ENCODE assay signal across 8 cellular contexts in genomic region chr11:117443269-117444186, GRCh38.
DNase-seq lines count a peak whose midpoint lies in the region; ATAC-seq, FAIRE-seq and TF ChIP-seq lines count a peak whose summit lies in the region.

No MANE protein-coding gene starts in this region.

- no peak overlapping the region for H3K4me3 ChIP-seq in astrocyte of the cerebellum (ENCODE audit: low read depth, low read length)
- H3K4me3 ChIP-seq in kidney (ENCODE audit: low read length in 2 of 2), result no peak overlapping the region
- H3K4me3 ChIP-seq in tibial artery, result no peak overlapping the region

- H3K4me1 Mint-ChIP-seq in activated CD8-positive, alpha-beta T cell treated with anti-CD3 and anti-CD28 coated beads for 36 hours (ENCODE audit: low read depth), result no peaks in the 10 kb centered on the region
- no peaks in the 10 kb centered on the region for H3K4me1 Mint-ChIP-seq in activated CD8-positive, alpha-beta T cell treated with anti-CD3 and anti-CD28 coated beads, Interleukin-2, amount 10 ng/mL, durations not matched to agents 7 days and 5 days (ENCODE audit: low read depth)

- no peaks in the 10 kb centered on the region for H3K9me3 ChIP-seq in kidney (ENCODE audit: control insufficient read depth in 1 of 2, low read length in 2 of 2)
- H3K9me3 ChIP-seq in tibial artery, result no peaks in the 10 kb centered on the region

- in situ Hi-C loops in astrocyte of the cerebellum (cut with HindIII; ENCODE audit: low sequenced_read_pairs), result loop anchor here (5.0 kb wide), 1 partner anchor 139 kb away; no protein-coding TSS in a partner anchor

- H3K4me1 ChIP-seq in kidney (ENCODE audit: control insufficient read depth in 1 of 2, insufficient read depth in 1 of 2, low read depth in 1 of 2, low read length in 2 of 2), result no peaks in the 10 kb centered on the region
- peaks cover 0 to 3% (median 0%) of the 10 kb centered on the region in 4 donors for H3K4me1 ChIP-seq in tibial artery

- no peak overlapping the region for H3K27ac ChIP-seq in kidney (ENCODE audit: low read depth in 2 of 2, low read length in 2 of 2)
- no peak overlapping the region for H3K27ac ChIP-seq in tibial artery

- DNase-seq in activated CD8-positive, alpha-beta T cell treated with anti-CD3 and anti-CD28 coated beads for 36 hours, result peak; percentile 25
- DNase-seq in activated CD8-positive, alpha-beta T cell treated with anti-CD3 and anti-CD28 coated beads, Interleukin-2, amount 10 ng/mL, durations not matched to agents 7 days and 5 days, result no peak
- DNase-seq in NCI-H146 (lab: John Stamatoyannopoulos, UW) (peak; percentile 57), astrocyte of the cerebellum (ENCODE audit: low read depth) (no peak), kidney (peak; percentile 81), tibial artery (peak; percentile 38 to 47)

- H3K27ac Mint-ChIP-seq in activated CD8-positive, alpha-beta T cell treated with anti-CD3 and anti-CD28 coated beads for 36 hours, result no peak overlapping the region
- H3K27ac Mint-ChIP-seq in activated CD8-positive, alpha-beta T cell treated with anti-CD3 and anti-CD28 coated beads, Interleukin-2, amount 10 ng/mL, durations not matched to agents 7 days and 5 days, result no peak overlapping the region

- no peaks in the 10 kb centered on the region for H3K36me3 Mint-ChIP-seq in activated CD8-positive, alpha-beta T cell treated with anti-CD3 and anti-CD28 coated beads for 36 hours (ENCODE audit: low read depth)
- no peaks in the 10 kb centered on the region for H3K36me3 Mint-ChIP-seq in activated CD8-positive, alpha-beta T cell treated with anti-CD3 and anti-CD28 coated beads, Interleukin-2, amount 10 ng/mL, durations not matched to agents 7 days and 5 days (ENCODE audit: low read depth)

- H3K27me3 ChIP-seq in tibial artery, result peaks cover 0 to 56% of the 10 kb centered on the region in 2 donors

- peak; percentile 42 for ATAC-seq in activated CD8-positive, alpha-beta T cell treated with anti-CD3 and anti-CD28 coated beads for 36 hours
- ATAC-seq in activated CD8-positive, alpha-beta T cell treated with anti-CD3 and anti-CD28 coated beads, Interleukin-2, amount 10 ng/mL, durations not matched to agents 7 days and 5 days, result no peak
- ATAC-seq in GM21737 (IDR thresholded peaks at IDR 0.05; ENCODE audit: unreplicated experiment), result no peak
- no peak for ATAC-seq in HG03196 (IDR thresholded peaks at IDR 0.05; ENCODE audit: unreplicated experiment)

- CTCF ChIA-PET in activated CD8-positive, alpha-beta T cell treated with anti-CD3 and anti-CD28 coated beads for 36 hours (lab: Charles Lee), result interaction anchor here (1.0 to 3.6 kb wide), 4 partner anchors 18 to 178 kb away, joined by 3 to 25 read pairs (median 4); no protein-coding TSS in a partner anchor
- CTCF ChIA-PET in activated CD8-positive, alpha-beta T cell treated with anti-CD3 and anti-CD28 coated beads, Interleukin-2, amount 10 ng/mL, durations not matched to agents 7 days and 5 days (lab: Charles Lee), result interaction anchor here (0.9 kb wide), 1 partner anchor 18 kb away, joined by 3 read pairs; no protein-coding TSS in a partner anchor

- peaks cover 0 to 5% of the 10 kb centered on the region in 2 donors for H3K36me3 ChIP-seq in kidney (ENCODE audit: control insufficient read depth in 1 of 2, insufficient read depth in 2 of 2, low read length in 2 of 2)
- no peaks in the 10 kb centered on the region for H3K36me3 ChIP-seq in tibial artery

- POLR2A ChIA-PET in activated CD8-positive, alpha-beta T cell treated with anti-CD3 and anti-CD28 coated beads for 36 hours (lab: Charles Lee), result no interaction called here
- POLR2A ChIA-PET in activated CD8-positive, alpha-beta T cell treated with anti-CD3 and anti-CD28 coated beads, Interleukin-2, amount 10 ng/mL, durations not matched to agents 7 days and 5 days (lab: Charles Lee), result interaction anchor here (0.6 kb wide), 1 partner anchor 660 kb away, joined by 4 read pairs; no protein-coding TSS in a partner anchor

- no peak overlapping the region for H3K9ac ChIP-seq in kidney (ENCODE audit: low read length in 2 of 2)

- H3K4me3 Mint-ChIP-seq in activated CD8-positive, alpha-beta T cell treated with anti-CD3 and anti-CD28 coated beads for 36 hours, result no peak overlapping the region
- H3K4me3 Mint-ChIP-seq in activated CD8-positive, alpha-beta T cell treated with anti-CD3 and anti-CD28 coated beads, Interleukin-2, amount 10 ng/mL, durations not matched to agents 7 days and 5 days, result no peak overlapping the region

- peaks cover 5% of the 10 kb centered on the region for H3K27me3 Mint-ChIP-seq in activated CD8-positive, alpha-beta T cell treated with anti-CD3 and anti-CD28 coated beads for 36 hours
- H3K27me3 Mint-ChIP-seq in activated CD8-positive, alpha-beta T cell treated with anti-CD3 and anti-CD28 coated beads, Interleukin-2, amount 10 ng/mL, durations not matched to agents 7 days and 5 days (ENCODE audit: low read depth), result peaks cover 14% of the 10 kb centered on the region

- intact Hi-C loops in activated CD8-positive, alpha-beta T cell treated with anti-CD3 and anti-CD28 coated beads for 36 hours (cut with micrococcal nuclease), result no loop called here
- intact Hi-C loops in kidney (cut with DNase I), result no loop called here
- intact Hi-C loops in tibial artery (cut with DNase I; ENCODE audit: low total_unique reads), result no loop called here

- peak; percentile 29 for TF ChIP-seq CTCF in activated CD8-positive, alpha-beta T cell treated with anti-CD3 and anti-CD28 coated beads for 36 hours (IDR thresholded peaks at IDR 0.05)
- TF ChIP-seq CTCF in astrocyte of the cerebellum (IDR thresholded peaks at IDR 0.05; ENCODE audit: low read depth, low read length, missing control alignments) (peak; percentile 58), kidney (IDR thresholded peaks at IDR 0.05; ENCODE audit: borderline replicate concordance, extremely low read depth, insufficient read depth) (peak; percentile 58), tibial artery (IDR thresholded peaks at IDR 0.05) (peak in 1 of 2 experiments; percentile 32)

- FAIRE-seq in kidney (lab: Jason Lieb, UNC), result no peak

- H3K9me3 Mint-ChIP-seq in activated CD8-positive, alpha-beta T cell treated with anti-CD3 and anti-CD28 coated beads for 36 hours, result no peaks in the 10 kb centered on the region
- H3K9me3 Mint-ChIP-seq in activated CD8-positive, alpha-beta T cell treated with anti-CD3 and anti-CD28 coated beads, Interleukin-2, amount 10 ng/mL, durations not matched to agents 7 days and 5 days (ENCODE audit: insufficient read depth), result no peaks in the 10 kb centered on the region

Comparison
In these comparisons a context has a peak if more than half of its experiments do, and no peak if none do; other contexts are left out.
1. DNase-seq: peak in activated CD8-positive, alpha-beta T cell treated with anti-CD3 and anti-CD28 coated beads for 36 hours (single experiment), NCI-H146 (single experiment), kidney (single experiment) and tibial artery (2 of 2); none in activated CD8-positive, alpha-beta T cell treated with anti-CD3 and anti-CD28 coated beads, Interleukin-2, amount 10 ng/mL, durations not matched to agents 7 days and 5 days (single experiment) and astrocyte of the cerebellum (single experiment).